In the genomic region with DNA sequence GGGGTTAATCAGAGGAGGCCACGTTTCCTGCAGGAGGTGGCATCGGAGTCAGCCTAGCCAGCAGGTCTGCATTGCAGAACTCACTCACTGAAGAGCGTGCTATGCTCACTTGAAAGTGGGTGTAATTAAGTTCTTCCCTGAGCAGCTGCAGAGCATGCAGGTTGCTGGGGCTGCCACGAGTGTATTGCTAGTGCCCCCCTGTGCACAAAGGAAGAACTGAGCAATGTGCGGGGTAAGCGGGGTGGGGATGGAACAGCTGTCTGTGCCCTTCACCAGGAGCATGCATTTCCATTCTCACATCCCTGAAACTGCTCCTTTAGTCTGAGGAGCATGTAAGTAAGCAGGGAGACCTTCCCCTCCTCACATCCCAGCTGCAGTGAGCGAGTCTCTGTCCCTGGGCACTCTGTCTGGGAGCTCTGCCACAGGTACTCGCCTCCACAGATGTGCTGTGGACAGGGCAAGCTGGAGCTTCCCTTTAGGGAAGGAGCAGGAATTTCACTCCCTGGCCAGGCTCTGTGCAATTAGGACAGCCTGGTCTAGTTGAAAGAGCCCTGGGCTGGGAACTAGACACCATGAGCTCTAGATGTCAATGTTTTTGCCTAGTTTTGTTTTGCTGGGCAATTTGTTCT, we compare ENCODE assay signal across 8 cellular contexts.
A peak's percentile ranks its signal among the peaks of the same experiment; 100 is the strongest.
DNase-seq lines count a peak whose midpoint lies in the region; ATAC-seq and TF ChIP-seq lines count a peak whose summit lies in the region.

No MANE protein-coding gene starts in this region.

- in situ Hi-C loops in astrocyte of the spinal cord (cut with HindIII; ENCODE audit: low sequenced_read_pairs): no loop called here

- no peak for TF ChIP-seq EP300 in SK-N-SH (IDR thresholded peaks at IDR 0.05; ENCODE audit: borderline replicate concordance in 1 of 2, low read depth in 1 of 2, low read length in 1 of 2)

- no peaks in the 10 kb centered on the region for H3K36me3 ChIP-seq in SK-N-SH (replicated peaks in 1 of 2; ENCODE audit: control insufficient read depth in 1 of 2, insufficient read depth in 2 of 2, low read length in 1 of 2)

- no peaks in the 10 kb centered on the region for H3K9me2 ChIP-seq in SK-N-SH

- TF ChIP-seq CTCF in SK-N-SH (IDR thresholded peaks at IDR 0.05) (peak; percentile 52), astrocyte of the spinal cord (IDR thresholded peaks at IDR 0.05; ENCODE audit: low read depth, low read length) (peak; percentile 66)

- no peaks in the 10 kb centered on the region for H4K20me1 ChIP-seq in SK-N-SH (ENCODE audit: insufficient read depth)

- no peaks in the 10 kb centered on the region for H3K27me3 ChIP-seq in SK-N-SH (ENCODE audit: insufficient read depth)

- POLR2A ChIA-PET in SK-N-SH (lab: Yijun Ruan, JAX): no interaction called here

- no peak overlapping the region for H3K27ac ChIP-seq in SK-N-SH (ENCODE audit: low read depth in 2 of 2, low read length in 1 of 2)

- no peak for ATAC-seq in SK-N-SH treated with all-trans-retinoic acid at 6 μM for 48 hours
- peak; percentile 86 for ATAC-seq in HG02884 (IDR thresholded peaks at IDR 0.05; ENCODE audit: unreplicated experiment)
- ATAC-seq in HG03196 (IDR thresholded peaks at IDR 0.05; ENCODE audit: unreplicated experiment): no peak

- H3K4me3 ChIP-seq in SK-N-SH (ENCODE audit: low read depth in 2 of 2, low read length in 1 of 2) (no peak overlapping the region), astrocyte of the spinal cord (ENCODE audit: low read depth, low read length) (no peak overlapping the region)

- 2% methylated on average over 6 of the region's 8 CpGs for WGBS in SK-N-SH (ENCODE audit: low lambda C conversion rate)

- peak; percentile 79 for TF ChIP-seq RAD21 in SK-N-SH (IDR thresholded peaks at IDR 0.05; ENCODE audit: low read length)

- no peaks in the 10 kb centered on the region for H3K9me3 ChIP-seq in SK-N-SH

- H3K79me2 ChIP-seq in SK-N-SH (ENCODE audit: insufficient read depth): no peaks in the 10 kb centered on the region

- CTCF ChIA-PET in SK-N-SH (lab: Yijun Ruan, JAX): interaction anchor here (0.6 to 1.5 kb wide), 21 partner anchors 10 to 714 kb away, joined by 3 to 16 read pairs (median 4); no protein-coding TSS in a partner anchor

- no peak overlapping the region for H3K9ac ChIP-seq in SK-N-SH

- H3K4me2 ChIP-seq in SK-N-SH: no peak overlapping the region

- no peaks in the 10 kb centered on the region; a peak in 1 of 4 replicates for H3K4me1 ChIP-seq in SK-N-SH (ENCODE audit: control insufficient read depth in 1 of 2, insufficient read depth in 2 of 2, low read depth in 1 of 2, low read length in 1 of 2)

- DNase-seq in SK-N-SH (peak; percentile 69), NCI-H2107 treated with DMSO at 0.1 percent for 48 hours (lab: John Stamatoyannopoulos, UW; ENCODE audit: unreplicated experiment) (peak; percentile 72), astrocyte of the spinal cord (ENCODE audit: low read depth, low spot score) (peak; percentile 62), medulla oblongata (ENCODE audit: extremely low spot score) (peak; percentile 64)
- DNase-seq in stimulated activated CD8-positive, alpha-beta memory T cell treated with anti-CD3 and anti-CD28 coated beads, Interleukin-4, amount 100 ng/mL, for 48 hours: no peak

- H2AFZ ChIP-seq in SK-N-SH (ENCODE audit: low read depth): no peak overlapping the region

- H3F3A ChIP-seq in SK-N-SH (replicated peaks; ENCODE audit: insufficient read depth): no peaks in the 10 kb centered on the region

TF ChIP-seq in SK-N-SH, 30 proteins besides CTCF, POLR2A, EP300 and RAD21:
- TF ChIP-seq MEF2A (IDR thresholded peaks at IDR 0.05; ENCODE audit: borderline replicate concordance, low read depth): no peak
- TF ChIP-seq FOXM1 (IDR thresholded peaks at IDR 0.05; ENCODE audit: low read depth): no peak
- peak; percentile 60 for TF ChIP-seq SMC3 (IDR thresholded peaks at IDR 0.05; ENCODE audit: low read depth, low read length)
- TF ChIP-seq EZH2phosphoT487 (IDR thresholded peaks at IDR 0.05; ENCODE audit: borderline replicate concordance, low read depth): no peak
- no peak for TF ChIP-seq NRF1 (IDR thresholded peaks at IDR 0.05; ENCODE audit: low read depth, low read length)
- TF ChIP-seq MXI1 (IDR thresholded peaks at IDR 0.05; ENCODE audit: low read depth, low read length): peak; percentile 52; the same call in 1 of the 2 replicates
- TF ChIP-seq, protein P1, sequence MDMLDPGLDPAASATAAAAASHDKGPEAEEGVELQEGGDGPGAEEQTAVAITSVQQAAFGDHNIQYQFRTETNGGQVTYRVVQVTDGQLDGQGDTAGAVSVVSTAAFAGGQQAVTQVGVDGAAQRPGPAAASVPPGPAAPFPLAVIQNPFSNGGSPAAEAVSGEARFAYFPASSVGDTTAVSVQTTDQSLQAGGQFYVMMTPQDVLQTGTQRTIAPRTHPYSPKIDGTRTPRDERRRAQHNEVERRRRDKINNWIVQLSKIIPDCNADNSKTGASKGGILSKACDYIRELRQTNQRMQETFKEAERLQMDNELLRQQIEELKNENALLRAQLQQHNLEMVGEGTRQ (IDR thresholded peaks at IDR 0.05; ENCODE audit: borderline replicate concordance, low read depth, low read length): no peak

TF ChIP-seq in SK-N-SH treated with all-trans-retinoic acid at 6 μM for 48 hours, 23 proteins besides CTCF, POLR2A, EP300 and RAD21:
- TF ChIP-seq TCF4 (CRISPR knock-in tag; IDR thresholded peaks at IDR 0.05; ENCODE audit: borderline replicate concordance) (no peak), ISL1 (CRISPR knock-in tag; IDR thresholded peaks at IDR 0.05) (no peak)
